In the genomic region with DNA sequence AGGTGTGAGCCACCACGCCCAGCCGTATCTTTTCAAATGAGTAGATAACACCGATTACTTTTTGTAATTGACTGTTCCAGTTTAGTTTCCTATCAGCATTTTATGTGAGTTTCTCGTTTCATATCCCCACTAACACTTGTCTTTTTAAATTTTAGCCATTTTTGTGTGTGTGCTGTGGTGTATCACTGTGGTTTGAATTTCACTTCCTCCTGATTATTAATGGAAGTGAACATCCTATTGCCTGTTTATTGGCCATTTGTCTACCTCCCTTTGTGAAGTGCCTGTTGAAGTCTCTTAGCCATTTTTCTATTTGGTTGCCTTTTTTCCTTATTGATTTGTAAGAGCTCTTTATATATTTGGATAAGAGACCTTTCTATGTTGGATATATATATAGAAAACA, we compare ENCODE assay signal across 18 cellular contexts. TPM values are rescaled to one million over a fixed set of nuclear protein-coding genes. Genes with fewer than 3 reads are reported as not detected.
DNase-seq lines count a peak whose midpoint lies in the region; TF ChIP-seq lines count a peak whose summit lies in the region.
"Had no signal": no experiment of that assay in that cellular context is flagged by ENCODE, and none has a peak within 500 bp of the region (broad histone marks: within the 10 kb centered on the region; RNA-seq: fewer than 3 reads in every experiment).

No MANE protein-coding gene starts in this region.

- no peak for TF ChIP-seq CTCF in DOHH2 (IDR thresholded peaks at IDR 0.05; ENCODE audit: low read depth, low read length, poor library complexity, severe bottlenecking)

- DNase-seq in MV-4-11 (lab: John Stamatoyannopoulos, UW) (peak; percentile 82), medulla oblongata (ENCODE audit: extremely low spot score) (no peak)
- DNase-seq in stimulated activated CD4-positive, alpha-beta T cell treated with anti-CD3 and anti-CD28 coated beads, Interleukin-2, amount 100 ng/mL, for 24 hours: no peak
- DNase-seq in activated naive CD8-positive, alpha-beta T cell treated with anti-CD3 and anti-CD28 coated beads for 36 hours: no peak
- no peak for DNase-seq in NK-92 treated with Interleukin-12 subunit alpha and Interleukin-12 subunit beta, amount 100 ng/mL, for 24 hours (lab: John Stamatoyannopoulos, UW)
- DNase-seq: CD4-positive, CD25-positive, alpha-beta regulatory T cell; COR-L47; GDM1; HCEC 1CT; KG1; NCI-H1105; NCI-H2081; Peyer's patch had no signal

- peaks cover 50% of the 10 kb centered on the region for H3K4me1 ChIP-seq in BLaER1
- H3K4me1 ChIP-seq in DOHH2 (ENCODE audit: control insufficient read depth, low read length): peaks cover 57% of the 10 kb centered on the region
- H3K4me1 ChIP-seq: SJSA1 had no signal

- peaks cover 56% of the 10 kb centered on the region for H3K4me1 Mint-ChIP-seq in dendritic cell treated with granulocyte-macrophage colony-stimulating factor and Interleukin-4, amounts not matched to agents 40 ng/mL and 50 ng/mL, for 4 days (ENCODE audit: low read depth)
- H3K4me1 Mint-ChIP-seq in activated naive CD8-positive, alpha-beta T cell treated with anti-CD3 and anti-CD28 coated beads for 36 hours: peaks cover 2% of the 10 kb centered on the region

- H3K9ac ChIP-seq in BLaER1: no peak overlapping the region

- peaks cover 13% of the 10 kb centered on the region for H3K36me3 Mint-ChIP-seq in dendritic cell treated with granulocyte-macrophage colony-stimulating factor and Interleukin-4, amounts not matched to agents 40 ng/mL and 50 ng/mL, for 4 days (ENCODE audit: low read depth)
- no peaks in the 10 kb centered on the region for H3K36me3 Mint-ChIP-seq in activated naive CD8-positive, alpha-beta T cell treated with anti-CD3 and anti-CD28 coated beads for 36 hours
- H3K36me3 Mint-ChIP-seq: CD4-positive, CD25-positive, alpha-beta regulatory T cell had no signal

- H3K9me3 Mint-ChIP-seq in dendritic cell treated with granulocyte-macrophage colony-stimulating factor and Interleukin-4, amounts not matched to agents 40 ng/mL and 50 ng/mL, for 4 days: no peaks in the 10 kb centered on the region
- H3K9me3 Mint-ChIP-seq in activated naive CD8-positive, alpha-beta T cell treated with anti-CD3 and anti-CD28 coated beads for 36 hours: no peaks in the 10 kb centered on the region
- H3K9me3 Mint-ChIP-seq: CD4-positive, CD25-positive, alpha-beta regulatory T cell; T-helper 1 cell treated with Interleukin-12 subunit alpha and Interleukin-12 subunit beta and Interleukin-4 antibody, amounts not matched to agents 30 μg/mL and 1 μg/mL, for 36 hours had no signal

- no peak overlapping the region for H3K4me3 ChIP-seq in BLaER1
- H3K4me3 ChIP-seq in DOHH2 (ENCODE audit: low read length): peak overlapping the region; percentile 34
- H3K4me3 ChIP-seq: Peyer's patch, SJSA1 had no signal

- no peaks in the 10 kb centered on the region for H3K27me3 Mint-ChIP-seq in dendritic cell treated with granulocyte-macrophage colony-stimulating factor and Interleukin-4, amounts not matched to agents 40 ng/mL and 50 ng/mL, for 4 days
- H3K27me3 Mint-ChIP-seq in activated naive CD8-positive, alpha-beta T cell treated with anti-CD3 and anti-CD28 coated beads for 36 hours: no peaks in the 10 kb centered on the region

- H3K27ac ChIP-seq in BLaER1 (no peak overlapping the region), DOHH2 (ENCODE audit: low read depth, low read length) (peak overlapping the region; percentile 83)
- H3K27ac ChIP-seq: SJSA1 had no signal

- H3K36me3 ChIP-seq in BLaER1 (no peaks in the 10 kb centered on the region; the same call in 1 of the 2 replicates), DOHH2 (ENCODE audit: control insufficient read depth, low read length) (no peaks in the 10 kb centered on the region)
- H3K36me3 ChIP-seq: Peyer's patch, SJSA1 had no signal

- H3K27me3 ChIP-seq in BLaER1 (no peaks in the 10 kb centered on the region), DOHH2 (ENCODE audit: control insufficient read depth, low read length) (no peaks in the 10 kb centered on the region)
- H3K27me3 ChIP-seq: Peyer's patch, SJSA1 had no signal

- H3K27ac Mint-ChIP-seq in dendritic cell treated with granulocyte-macrophage colony-stimulating factor and Interleukin-4, amounts not matched to agents 40 ng/mL and 50 ng/mL, for 4 days: peak overlapping the region; percentile 79
- H3K27ac Mint-ChIP-seq in activated naive CD8-positive, alpha-beta T cell treated with anti-CD3 and anti-CD28 coated beads for 36 hours: no peak overlapping the region
- H3K27ac Mint-ChIP-seq: CD4-positive, CD25-positive, alpha-beta regulatory T cell; T-helper 1 cell treated with Interleukin-12 subunit alpha and Interleukin-12 subunit beta and Interleukin-4 antibody, amounts not matched to agents 30 μg/mL and 1 μg/mL, for 36 hours had no signal

- no peaks in the 10 kb centered on the region for H3K9me2 ChIP-seq in DOHH2 (replicated peaks; ENCODE audit: control insufficient read depth, low read length)

- H3K4me2 ChIP-seq in BLaER1 (peak overlapping the region; percentile 38), DOHH2 (ENCODE audit: low read length) (peak overlapping the region; percentile 86)

- peaks cover 29% of the 10 kb centered on the region for H3F3A ChIP-seq in DOHH2 (ENCODE audit: control insufficient read depth, insufficient read depth)

- peaks cover 4% of the 10 kb centered on the region; the same call in 1 of the 2 replicates for H3K9me3 ChIP-seq in BLaER1
- H3K9me3 ChIP-seq in DOHH2 (ENCODE audit: control insufficient read depth, insufficient read depth, low read length): no peaks in the 10 kb centered on the region
- H3K9me3 ChIP-seq: Peyer's patch, SJSA1 had no signal

- H3K4me3 Mint-ChIP-seq in dendritic cell treated with granulocyte-macrophage colony-stimulating factor and Interleukin-4, amounts not matched to agents 40 ng/mL and 50 ng/mL, for 4 days: peak overlapping the region; percentile 2
- no peak overlapping the region for H3K4me3 Mint-ChIP-seq in activated naive CD8-positive, alpha-beta T cell treated with anti-CD3 and anti-CD28 coated beads for 36 hours
- H3K4me3 Mint-ChIP-seq: T-helper 1 cell treated with Interleukin-12 subunit alpha and Interleukin-12 subunit beta and Interleukin-4 antibody, amounts not matched to agents 30 μg/mL and 1 μg/mL, for 36 hours had no signal

- H4K20me1 ChIP-seq in BLaER1: no peaks in the 10 kb centered on the region
- H4K20me1 ChIP-seq in DOHH2 (ENCODE audit: control insufficient read depth, insufficient read depth, low read depth, low read length): no peaks in the 10 kb centered on the region

- intact Hi-C loops in dendritic cell treated with granulocyte-macrophage colony-stimulating factor and Interleukin-4, amounts not matched to agents 40 ng/mL and 50 ng/mL, for 4 days (cut with micrococcal nuclease): no loop called here

- H3K79me2 ChIP-seq in DOHH2 (ENCODE audit: control insufficient read depth, low read length): peaks cover 26% of the 10 kb centered on the region

RNA-seq across cellular contexts. Expression of a gene that starts 2.3 kb away (rescaled TPM):
- 10 to 100 TPM; 20.2 to 20.3 TPM for total RNA-seq in activated naive CD8-positive, alpha-beta T cell treated with anti-CD3 and anti-CD28 coated beads for 36 hours
